In genomic region chr20:44653536-44653935, GRCh38 we compare ENCODE assay signal across 13 cellular contexts. TPM values are rescaled to one million over a fixed set of nuclear protein-coding genes. Genes with fewer than 3 reads are reported as not detected.
DNase-seq lines count a peak whose midpoint lies in the region; ATAC-seq and TF ChIP-seq lines count a peak whose summit lies in the region.
"Had no signal": no experiment of that assay in that cellular context is flagged by ENCODE, and none has a peak within 500 bp of the region (broad histone marks: within the 10 kb centered on the region; RNA-seq: fewer than 3 reads in every experiment).

No MANE protein-coding gene starts in this region.

- H3K27me3 Mint-ChIP-seq in stimulated activated naive CD8-positive, alpha-beta T cell treated with anti-CD3 and anti-CD28 coated beads, Interleukin-15, Interleukin-2, amounts not matched to agents 100 ng/mL and 50 ng/mL, for 24 hours = no peaks in the 10 kb centered on the region
- peaks cover 0 to 6% (median 3%) of the 10 kb centered on the region in 3 donors for H3K27me3 Mint-ChIP-seq in immature natural killer cell (ENCODE audit: low read depth in 3 of 3)

- peaks cover 34% of the 10 kb centered on the region for H3K4me1 Mint-ChIP-seq in stimulated activated naive CD8-positive, alpha-beta T cell treated with anti-CD3 and anti-CD28 coated beads, Interleukin-15, Interleukin-2, amounts not matched to agents 100 ng/mL and 50 ng/mL, for 24 hours (ENCODE audit: low read depth)
- H3K4me1 Mint-ChIP-seq in immature natural killer cell = peaks cover 40 to 42% of the 10 kb centered on the region in 2 donors

- H3K9me3 Mint-ChIP-seq in stimulated activated naive CD8-positive, alpha-beta T cell treated with anti-CD3 and anti-CD28 coated beads, Interleukin-15, Interleukin-2, amounts not matched to agents 100 ng/mL and 50 ng/mL, for 24 hours = no peaks in the 10 kb centered on the region
- H3K9me3 Mint-ChIP-seq in immature natural killer cell = no peaks in the 10 kb centered on the region

- H3K27ac Mint-ChIP-seq in stimulated activated naive CD8-positive, alpha-beta T cell treated with anti-CD3 and anti-CD28 coated beads, Interleukin-15, Interleukin-2, amounts not matched to agents 100 ng/mL and 50 ng/mL, for 24 hours = no peak overlapping the region
- peak overlapping the region in 4 of 6 donors; percentile 49 to 87 (median 74) for H3K27ac Mint-ChIP-seq in immature natural killer cell

- peaks cover under 1% of the 10 kb centered on the region for H3K36me3 Mint-ChIP-seq in stimulated activated naive CD8-positive, alpha-beta T cell treated with anti-CD3 and anti-CD28 coated beads, Interleukin-15, Interleukin-2, amounts not matched to agents 100 ng/mL and 50 ng/mL, for 24 hours (ENCODE audit: low read depth)
- peaks cover 4 to 11% (median 7%) of the 10 kb centered on the region in 3 donors for H3K36me3 Mint-ChIP-seq in immature natural killer cell

- H3K9me3 ChIP-seq in NT2/D1 (ENCODE audit: insufficient read depth, low read length) = peaks cover 12% of the 10 kb centered on the region; the same call in 1 of the 2 replicates

- POLR2A ChIA-PET in GM10248 (lab: Yijun Ruan, JAX) = no interaction called here

- peak overlapping the region; percentile 90 for H3K4me3 Mint-ChIP-seq in stimulated activated naive CD8-positive, alpha-beta T cell treated with anti-CD3 and anti-CD28 coated beads, Interleukin-15, Interleukin-2, amounts not matched to agents 100 ng/mL and 50 ng/mL, for 24 hours
- peak overlapping the region; percentile 21 to 89 (median 64) for H3K4me3 Mint-ChIP-seq in immature natural killer cell

- H3K4me1 ChIP-seq in NT2/D1 (ENCODE audit: insufficient read depth, insufficient read length) = peaks cover 22% of the 10 kb centered on the region

- H3K4me3 ChIP-seq in NT2/D1 (ENCODE audit: insufficient read length, low read depth) = no peak overlapping the region
- H3K4me3 ChIP-seq: SK-N-MC had no signal

- H3K36me3 ChIP-seq in NT2/D1 (ENCODE audit: insufficient read depth, insufficient read length, low read length) = no peaks in the 10 kb centered on the region
- H3K36me3 ChIP-seq: left lung had no signal

- peaks cover 5% of the 10 kb centered on the region for H3K27me3 ChIP-seq in NT2/D1 (ENCODE audit: insufficient read depth, insufficient read length)
- H3K27me3 ChIP-seq: left lung had no signal

- CTCF ChIA-PET in GM10248 (lab: Yijun Ruan, JAX) = interaction anchor here (1.4 to 2.8 kb wide), 2 partner anchors 10 to 29 kb away, joined by 4 to 15 read pairs; no protein-coding TSS in a partner anchor

- TF ChIP-seq CTCF in GM10248 (IDR thresholded peaks at IDR 0.05; ENCODE audit: control extremely low read depth, extremely low read depth, low read depth, missing control alignments) = no peak

- peak overlapping the region; percentile 57 for H3K9ac ChIP-seq in NT2/D1 (ENCODE audit: insufficient read length, low read depth)

- no peak for ATAC-seq in stimulated activated naive CD8-positive, alpha-beta T cell treated with anti-CD3 and anti-CD28 coated beads, Interleukin-15, Interleukin-2, amounts not matched to agents 100 U/mL and 50 U/mL, for 24 hours
- ATAC-seq: left lung had no signal

- no peak for DNase-seq in stimulated activated naive CD8-positive, alpha-beta T cell treated with anti-CD3 and anti-CD28 coated beads, Interleukin-15, Interleukin-2, amounts not matched to agents 100 U/mL and 50 U/mL, for 24 hours
- no peak for DNase-seq in NT2/D1 (ENCODE audit: low read depth, low spot score)
- no peak for DNase-seq in immature natural killer cell
- DNase-seq in C1 segment of cervical spinal cord (lab: John Stamatoyannopoulos, UW) = no peak
- no peak for DNase-seq in GM10248 (ENCODE audit: extremely low spot score)
- DNase-seq in stimulated activated naive CD4-positive, alpha-beta T cell treated with Interleukin-2 at 50 U/mL for 16 hours (lab: John Stamatoyannopoulos, UW) = no peak
- DNase-seq: cerebellar nuclear complex, DMS79, NCI-H1694, NCI-H446 treated with DMSO at 0.1 percent for 48 hours had no signal

RNA-seq across cellular contexts. Expression of gene ADA, which starts 2.0 kb away (rescaled TPM):
- 100 to 1,000 TPM in 2 of 3 donors, 10 to 100 TPM in 1; 96.9 to 150 (median 124) TPM for polyA plus RNA-seq in immature natural killer cell
